Comparison of ENCODE assay signal across 8 cellular contexts in genomic region chr2:84459028-84459943, GRCh38. TPM values are rescaled to one million over a fixed set of nuclear protein-coding genes. Genes with fewer than 3 reads are reported as not detected.
DNase-seq lines count a peak whose midpoint lies in the region; ATAC-seq and TF ChIP-seq lines count a peak whose summit lies in the region.

SUCLG1 (minus strand) TSS chr2:84459280; CDS start chr2:84459269, 11 bp downstream.

- peaks cover 11 to 36% of the 10 kb centered on the region in 2 donors for H3K4me1 ChIP-seq in left lung

- DNase-seq in C1 segment of cervical spinal cord (lab: John Stamatoyannopoulos, UW): peak; percentile 78 to 97 (median 90)
- peak; percentile 71 for DNase-seq in NCI-H748 treated with DMSO at 0.1 percent for 48 hours (lab: John Stamatoyannopoulos, UW)
- DNase-seq in activated CD4-positive, alpha-beta T cell treated with anti-CD3 and anti-CD28 coated beads, Interleukin-2, amount 50 U/mL, for 24 hours (ENCODE audit: low read depth in 1 of 2, low spot score in 1 of 2): peak; percentile 71 to 75
- peak; percentile 90 to 96 for DNase-seq in left lung
- DNase-seq in stimulated activated CD4-positive, alpha-beta T cell treated with anti-CD3 and anti-CD28 coated beads, Interleukin-4, amount 100 ng/mL, for 1 hour: peak; percentile 83

- H3K4me3 ChIP-seq in left lung: peak within 1 kb of the TSS; percentile 83 to 99

- ATAC-seq in GM19372 (IDR thresholded peaks at IDR 0.05; ENCODE audit: low read depth, unreplicated experiment): peak; percentile 90
- ATAC-seq in HG03558 (IDR thresholded peaks at IDR 0.05; ENCODE audit: extremely low read depth, unreplicated experiment): peak; percentile 91
- ATAC-seq in left lung: peak; percentile 99

- H3K27ac ChIP-seq in left lung: peak within 1 kb of the TSS; percentile 88 to 89

- no peaks in the 10 kb centered on the region for H3K36me3 ChIP-seq in left lung

- intact Hi-C loops in dendritic cell treated with granulocyte-macrophage colony-stimulating factor and Interleukin-4, amounts not matched to agents 40 ng/mL and 50 ng/mL, for 4 days (cut with micrococcal nuclease): no loop called here
- intact Hi-C loops in left lung (cut with DNase I): no loop called here

- H3K4me3 Mint-ChIP-seq in dendritic cell treated with granulocyte-macrophage colony-stimulating factor and Interleukin-4, amounts not matched to agents 40 ng/mL and 50 ng/mL, for 4 days: peak within 1 kb of the TSS; percentile 93

- H3K9me3 Mint-ChIP-seq in dendritic cell treated with granulocyte-macrophage colony-stimulating factor and Interleukin-4, amounts not matched to agents 40 ng/mL and 50 ng/mL, for 4 days: no peaks in the 10 kb centered on the region

- H3K4me1 Mint-ChIP-seq in dendritic cell treated with granulocyte-macrophage colony-stimulating factor and Interleukin-4, amounts not matched to agents 40 ng/mL and 50 ng/mL, for 4 days (ENCODE audit: low read depth): peaks cover 28% of the 10 kb centered on the region

- no peaks in the 10 kb centered on the region for H3K27me3 Mint-ChIP-seq in dendritic cell treated with granulocyte-macrophage colony-stimulating factor and Interleukin-4, amounts not matched to agents 40 ng/mL and 50 ng/mL, for 4 days

- no peaks in the 10 kb centered on the region for H3K27me3 ChIP-seq in left lung

- no peaks in the 10 kb centered on the region for H3K9me3 ChIP-seq in left lung

- TF ChIP-seq CTCF in left lung (IDR thresholded peaks at IDR 0.05): no peak

- H3K27ac Mint-ChIP-seq in dendritic cell treated with granulocyte-macrophage colony-stimulating factor and Interleukin-4, amounts not matched to agents 40 ng/mL and 50 ng/mL, for 4 days: peak within 1 kb of the TSS; percentile 98

- H3K36me3 Mint-ChIP-seq in dendritic cell treated with granulocyte-macrophage colony-stimulating factor and Interleukin-4, amounts not matched to agents 40 ng/mL and 50 ng/mL, for 4 days (ENCODE audit: low read depth): peaks cover 19% of the 10 kb centered on the region

RNA-seq across cellular contexts. Expression of gene SUCLG1, which starts in this region (rescaled TPM):
- total RNA-seq in left lung: 10 to 100 TPM; 62.2 to 63.1 TPM

Comparison
In these comparisons a context has a peak if more than half of its experiments do, and no peak if none do; other contexts are left out.
1. Peak in every context shown above with its lines: DNase-seq, ATAC-seq, H3K4me3 ChIP-seq and H3K27ac ChIP-seq.